In genomic region chr13:20239748-20240147, GRCh38 we compare ENCODE assay signal across 2 cellular contexts.
A peak's percentile ranks its signal among the peaks of the same experiment; 100 is the strongest.
TF ChIP-seq lines count a peak whose summit lies in the region.

No MANE protein-coding gene starts in this region.

TF ChIP-seq in liver, 16 proteins besides CTCF, POLR2A, EP300 and RAD21:
- TF ChIP-seq FOXA1 (IDR thresholded peaks at IDR 0.05) (no peak), TAF1 (conservative IDR thresholded peaks at IDR 0.05) (no peak), YY1 (IDR thresholded peaks at IDR 0.05) (no peak), REST (IDR thresholded peaks at IDR 0.05) (no peak), JUND (IDR thresholded peaks at IDR 0.05) (no peak), FOXA2 (IDR thresholded peaks at IDR 0.05) (no peak), GABPA (IDR thresholded peaks at IDR 0.05 in 1 of 2, conservative IDR thresholded peaks at IDR 0.05 in 1 of 2) (no peak), EGR1 (IDR thresholded peaks at IDR 0.05; ENCODE audit: low read depth in 2 of 2) (no peak), RXRA (IDR thresholded peaks at IDR 0.05) (no peak), SP1 (IDR thresholded peaks at IDR 0.05) (peak; percentile 21), HNF4G (IDR thresholded peaks at IDR 0.05) (peak; percentile 78), HNF4A (conservative IDR thresholded peaks at IDR 0.05) (peak; percentile 59 to 85), NR2F2 (IDR thresholded peaks at IDR 0.05) (no peak)
- TF ChIP-seq, protein P1, sequence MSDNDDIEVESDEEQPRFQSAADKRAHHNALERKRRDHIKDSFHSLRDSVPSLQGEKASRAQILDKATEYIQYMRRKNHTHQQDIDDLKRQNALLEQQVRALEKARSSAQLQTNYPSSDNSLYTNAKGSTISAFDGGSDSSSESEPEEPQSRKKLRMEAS (IDR thresholded peaks at IDR 0.05): no peak
- TF ChIP-seq, protein P2, sequence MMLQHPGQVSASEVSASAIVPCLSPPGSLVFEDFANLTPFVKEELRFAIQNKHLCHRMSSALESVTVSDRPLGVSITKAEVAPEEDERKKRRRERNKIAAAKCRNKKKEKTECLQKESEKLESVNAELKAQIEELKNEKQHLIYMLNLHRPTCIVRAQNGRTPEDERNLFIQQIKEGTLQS (IDR thresholded peaks at IDR 0.05): no peak
- TF ChIP-seq, protein P3, sequence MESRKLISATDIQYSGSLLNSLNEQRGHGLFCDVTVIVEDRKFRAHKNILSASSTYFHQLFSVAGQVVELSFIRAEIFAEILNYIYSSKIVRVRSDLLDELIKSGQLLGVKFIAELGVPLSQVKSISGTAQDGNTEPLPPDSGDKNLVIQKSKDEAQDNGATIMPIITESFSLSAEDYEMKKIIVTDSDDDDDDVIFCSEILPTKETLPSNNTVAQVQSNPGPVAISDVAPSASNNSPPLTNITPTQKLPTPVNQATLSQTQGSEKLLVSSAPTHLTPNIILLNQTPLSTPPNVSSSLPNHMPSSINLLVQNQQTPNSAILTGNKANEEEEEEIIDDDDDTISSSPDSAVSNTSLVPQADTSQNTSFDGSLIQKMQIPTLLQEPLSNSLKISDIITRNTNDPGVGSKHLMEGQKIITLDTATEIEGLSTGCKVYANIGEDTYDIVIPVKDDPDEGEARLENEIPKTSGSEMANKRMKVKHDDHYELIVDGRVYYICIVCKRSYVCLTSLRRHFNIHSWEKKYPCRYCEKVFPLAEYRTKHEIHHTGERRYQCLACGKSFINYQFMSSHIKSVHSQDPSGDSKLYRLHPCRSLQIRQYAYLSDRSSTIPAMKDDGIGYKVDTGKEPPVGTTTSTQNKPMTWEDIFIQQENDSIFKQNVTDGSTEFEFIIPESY (IDR thresholded peaks at IDR 0.05): no peak

TF ChIP-seq in HepG2, 621 proteins besides CTCF, POLR2A, EP300 and RAD21:
- TF ChIP-seq ZNF484 (CRISPR knock-in tag; IDR thresholded peaks at IDR 0.05; ENCODE audit: borderline replicate concordance, low read depth) (no peak), SATB2 (CRISPR knock-in tag; IDR thresholded peaks at IDR 0.05) (no peak), MAFG (CRISPR knock-in tag; IDR thresholded peaks at IDR 0.05) (no peak), PPARG (CRISPR knock-in tag; conservative IDR thresholded peaks at IDR 0.05) (no peak), ZNF10 (CRISPR knock-in tag; IDR thresholded peaks at IDR 0.05; ENCODE audit: borderline replicate concordance, low read depth) (no peak), ZNF329 (CRISPR knock-in tag; IDR thresholded peaks at IDR 0.05; ENCODE audit: low read depth) (no peak), REST (IDR thresholded peaks at IDR 0.05; ENCODE audit: borderline replicate concordance in 1 of 2, low read depth in 1 of 2, low read length in 2 of 2) (no peak), YY1 (IDR thresholded peaks at IDR 0.05; ENCODE audit: insufficient read depth, insufficient replicate concordance, low read depth, low read length) (no peak), CHD2 (IDR thresholded peaks at IDR 0.05; ENCODE audit: low read depth, low read length) (no peak), CBFB (CRISPR knock-in tag; IDR thresholded peaks at IDR 0.05) (no peak), ZBTB40 (IDR thresholded peaks at IDR 0.05) (no peak), ZBTB40 (CRISPR knock-in tag; IDR thresholded peaks at IDR 0.05) (no peak)
- TF ChIP-seq, protein P4, sequence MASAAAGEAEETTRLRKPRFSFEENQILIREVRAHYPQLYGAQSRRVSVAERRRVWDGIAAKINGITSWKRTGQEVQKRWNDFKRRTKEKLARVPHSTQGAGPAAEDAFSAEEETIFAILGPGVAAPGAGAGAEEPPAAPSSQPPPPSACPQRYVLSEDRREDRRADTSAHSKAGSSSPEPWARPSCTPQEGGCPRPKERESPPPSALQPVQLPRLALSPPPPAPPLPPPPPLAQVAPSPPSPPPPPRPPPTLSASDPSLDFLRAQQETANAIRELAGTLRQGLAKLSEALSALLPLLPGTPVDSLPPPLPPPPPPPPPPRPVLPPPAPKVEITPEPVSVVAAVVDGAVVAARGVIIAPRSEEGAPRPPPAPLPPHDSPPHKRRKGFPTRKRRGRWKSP (CRISPR knock-in tag; IDR thresholded peaks at IDR 0.05): no peak
- TF ChIP-seq, protein P5, sequence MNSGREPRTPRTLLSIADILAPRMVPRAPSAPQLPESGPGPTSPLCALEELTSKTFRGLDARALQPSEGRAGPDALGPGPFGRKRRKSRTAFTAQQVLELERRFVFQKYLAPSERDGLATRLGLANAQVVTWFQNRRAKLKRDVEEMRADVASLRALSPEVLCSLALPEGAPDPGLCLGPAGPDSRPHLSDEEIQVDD (CRISPR knock-in tag; IDR thresholded peaks at IDR 0.05; ENCODE audit: borderline replicate concordance): no peak
- TF ChIP-seq, protein P6, sequence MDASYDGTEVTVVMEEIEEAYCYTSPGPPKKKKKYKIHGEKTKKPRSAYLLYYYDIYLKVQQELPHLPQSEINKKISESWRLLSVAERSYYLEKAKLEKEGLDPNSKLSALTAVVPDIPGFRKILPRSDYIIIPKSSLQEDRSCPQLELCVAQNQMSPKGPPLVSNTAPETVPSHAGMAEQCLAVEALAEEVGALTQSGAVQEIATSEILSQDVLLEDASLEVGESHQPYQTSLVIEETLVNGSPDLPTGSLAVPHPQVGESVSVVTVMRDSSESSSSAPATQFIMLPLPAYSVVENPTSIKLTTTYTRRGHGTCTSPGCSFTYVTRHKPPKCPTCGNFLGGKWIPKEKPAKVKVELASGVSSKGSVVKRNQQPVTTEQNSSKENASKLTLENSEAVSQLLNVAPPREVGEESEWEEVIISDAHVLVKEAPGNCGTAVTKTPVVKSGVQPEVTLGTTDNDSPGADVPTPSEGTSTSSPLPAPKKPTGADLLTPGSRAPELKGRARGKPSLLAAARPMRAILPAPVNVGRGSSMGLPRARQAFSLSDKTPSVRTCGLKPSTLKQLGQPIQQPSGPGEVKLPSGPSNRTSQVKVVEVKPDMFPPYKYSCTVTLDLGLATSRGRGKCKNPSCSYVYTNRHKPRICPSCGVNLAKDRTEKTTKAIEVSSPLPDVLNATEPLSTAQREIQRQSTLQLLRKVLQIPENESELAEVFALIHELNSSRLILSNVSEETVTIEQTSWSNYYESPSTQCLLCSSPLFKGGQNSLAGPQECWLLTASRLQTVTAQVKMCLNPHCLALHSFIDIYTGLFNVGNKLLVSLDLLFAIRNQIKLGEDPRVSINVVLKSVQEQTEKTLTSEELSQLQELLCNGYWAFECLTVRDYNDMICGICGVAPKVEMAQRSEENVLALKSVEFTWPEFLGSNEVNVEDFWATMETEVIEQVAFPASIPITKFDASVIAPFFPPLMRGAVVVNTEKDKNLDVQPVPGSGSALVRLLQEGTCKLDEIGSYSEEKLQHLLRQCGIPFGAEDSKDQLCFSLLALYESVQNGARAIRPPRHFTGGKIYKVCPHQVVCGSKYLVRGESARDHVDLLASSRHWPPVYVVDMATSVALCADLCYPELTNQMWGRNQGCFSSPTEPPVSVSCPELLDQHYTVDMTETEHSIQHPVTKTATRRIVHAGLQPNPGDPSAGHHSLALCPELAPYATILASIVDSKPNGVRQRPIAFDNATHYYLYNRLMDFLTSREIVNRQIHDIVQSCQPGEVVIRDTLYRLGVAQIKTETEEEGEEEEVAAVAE (CRISPR knock-in tag; IDR thresholded peaks at IDR 0.05; ENCODE audit: borderline replicate concordance): no peak
- TF ChIP-seq, protein P7, sequence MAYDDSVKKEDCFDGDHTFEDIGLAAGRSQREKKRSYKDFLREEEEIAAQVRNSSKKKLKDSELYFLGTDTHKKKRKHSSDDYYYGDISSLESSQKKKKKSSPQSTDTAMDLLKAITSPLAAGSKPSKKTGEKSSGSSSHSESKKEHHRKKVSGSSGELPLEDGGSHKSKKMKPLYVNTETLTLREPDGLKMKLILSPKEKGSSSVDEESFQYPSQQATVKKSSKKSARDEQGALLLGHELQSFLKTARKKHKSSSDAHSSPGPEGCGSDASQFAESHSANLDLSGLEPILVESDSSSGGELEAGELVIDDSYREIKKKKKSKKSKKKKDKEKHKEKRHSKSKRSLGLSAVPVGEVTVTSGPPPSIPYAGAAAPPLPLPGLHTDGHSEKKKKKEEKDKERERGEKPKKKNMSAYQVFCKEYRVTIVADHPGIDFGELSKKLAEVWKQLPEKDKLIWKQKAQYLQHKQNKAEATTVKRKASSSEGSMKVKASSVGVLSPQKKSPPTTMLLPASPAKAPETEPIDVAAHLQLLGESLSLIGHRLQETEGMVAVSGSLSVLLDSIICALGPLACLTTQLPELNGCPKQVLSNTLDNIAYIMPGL (CRISPR knock-in tag; IDR thresholded peaks at IDR 0.05; ENCODE audit: borderline replicate concordance in 1 of 2, low read depth in 1 of 2): no peak
- TF ChIP-seq, protein P8, sequence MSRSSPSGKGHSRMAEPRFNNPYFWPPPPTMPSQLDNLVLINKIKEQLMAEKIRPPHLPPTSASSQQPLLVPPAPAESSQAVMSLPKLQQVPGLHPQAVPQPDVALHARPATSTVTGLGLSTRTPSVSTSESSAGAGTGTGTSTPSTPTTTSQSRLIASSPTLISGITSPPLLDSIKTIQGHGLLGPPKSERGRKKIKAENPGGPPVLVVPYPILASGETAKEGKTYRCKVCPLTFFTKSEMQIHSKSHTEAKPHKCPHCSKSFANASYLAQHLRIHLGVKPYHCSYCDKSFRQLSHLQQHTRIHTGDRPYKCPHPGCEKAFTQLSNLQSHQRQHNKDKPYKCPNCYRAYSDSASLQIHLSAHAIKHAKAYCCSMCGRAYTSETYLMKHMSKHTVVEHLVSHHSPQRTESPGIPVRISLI (CRISPR knock-in tag; IDR thresholded peaks at IDR 0.05; ENCODE audit: borderline replicate concordance): no peak
TF ChIP-seq in HepG2: peak in this region for 0.
